Comparison of ENCODE assay signal across 1 cellular context in genomic region chr13:55990631-55991030, GRCh38.
TF ChIP-seq lines count a peak whose summit lies in the region.

No MANE protein-coding gene starts in this region.

TF ChIP-seq in HepG2, 621 proteins besides CTCF, POLR2A, EP300 and RAD21 (continued from another document):
- TF ChIP-seq, protein P1, sequence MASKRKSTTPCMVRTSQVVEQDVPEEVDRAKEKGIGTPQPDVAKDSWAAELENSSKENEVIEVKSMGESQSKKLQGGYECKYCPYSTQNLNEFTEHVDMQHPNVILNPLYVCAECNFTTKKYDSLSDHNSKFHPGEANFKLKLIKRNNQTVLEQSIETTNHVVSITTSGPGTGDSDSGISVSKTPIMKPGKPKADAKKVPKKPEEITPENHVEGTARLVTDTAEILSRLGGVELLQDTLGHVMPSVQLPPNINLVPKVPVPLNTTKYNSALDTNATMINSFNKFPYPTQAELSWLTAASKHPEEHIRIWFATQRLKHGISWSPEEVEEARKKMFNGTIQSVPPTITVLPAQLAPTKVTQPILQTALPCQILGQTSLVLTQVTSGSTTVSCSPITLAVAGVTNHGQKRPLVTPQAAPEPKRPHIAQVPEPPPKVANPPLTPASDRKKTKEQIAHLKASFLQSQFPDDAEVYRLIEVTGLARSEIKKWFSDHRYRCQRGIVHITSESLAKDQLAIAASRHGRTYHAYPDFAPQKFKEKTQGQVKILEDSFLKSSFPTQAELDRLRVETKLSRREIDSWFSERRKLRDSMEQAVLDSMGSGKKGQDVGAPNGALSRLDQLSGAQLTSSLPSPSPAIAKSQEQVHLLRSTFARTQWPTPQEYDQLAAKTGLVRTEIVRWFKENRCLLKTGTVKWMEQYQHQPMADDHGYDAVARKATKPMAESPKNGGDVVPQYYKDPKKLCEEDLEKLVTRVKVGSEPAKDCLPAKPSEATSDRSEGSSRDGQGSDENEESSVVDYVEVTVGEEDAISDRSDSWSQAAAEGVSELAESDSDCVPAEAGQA (IDR thresholded peaks at IDR 0.05; ENCODE audit: low read depth) = no peak
- TF ChIP-seq, protein P1 (CRISPR knock-in tag; IDR thresholded peaks at IDR 0.05; ENCODE audit: borderline replicate concordance) = no peak
- TF ChIP-seq ZNF256 (CRISPR knock-in tag; conservative IDR thresholded peaks at IDR 0.05) (no peak), MAFK (conservative IDR thresholded peaks at IDR 0.05 in 1 of 2, IDR thresholded peaks at IDR 0.05 in 1 of 2; ENCODE audit: low read length in 2 of 2) (peak; percentile 63 to 88), KMT2A (CRISPR knock-in tag; IDR thresholded peaks at IDR 0.05) (no peak), RFXANK (CRISPR knock-in tag; IDR thresholded peaks at IDR 0.05) (no peak), ZNF329 (CRISPR knock-in tag; IDR thresholded peaks at IDR 0.05; ENCODE audit: low read depth) (no peak), MAFF (IDR thresholded peaks at IDR 0.05; ENCODE audit: low read depth, low read length) (peak; percentile 81), XRCC5 (optimal IDR thresholded peaks at IDR 0.05; ENCODE audit: low read length) (no peak), NFE2 (CRISPR knock-in tag; IDR thresholded peaks at IDR 0.05) (no peak), SMAD3 (CRISPR knock-in tag; IDR thresholded peaks at IDR 0.05) (no peak), HHEX (CRISPR knock-in tag; IDR thresholded peaks at IDR 0.05) (no peak)
- TF ChIP-seq, protein P2, sequence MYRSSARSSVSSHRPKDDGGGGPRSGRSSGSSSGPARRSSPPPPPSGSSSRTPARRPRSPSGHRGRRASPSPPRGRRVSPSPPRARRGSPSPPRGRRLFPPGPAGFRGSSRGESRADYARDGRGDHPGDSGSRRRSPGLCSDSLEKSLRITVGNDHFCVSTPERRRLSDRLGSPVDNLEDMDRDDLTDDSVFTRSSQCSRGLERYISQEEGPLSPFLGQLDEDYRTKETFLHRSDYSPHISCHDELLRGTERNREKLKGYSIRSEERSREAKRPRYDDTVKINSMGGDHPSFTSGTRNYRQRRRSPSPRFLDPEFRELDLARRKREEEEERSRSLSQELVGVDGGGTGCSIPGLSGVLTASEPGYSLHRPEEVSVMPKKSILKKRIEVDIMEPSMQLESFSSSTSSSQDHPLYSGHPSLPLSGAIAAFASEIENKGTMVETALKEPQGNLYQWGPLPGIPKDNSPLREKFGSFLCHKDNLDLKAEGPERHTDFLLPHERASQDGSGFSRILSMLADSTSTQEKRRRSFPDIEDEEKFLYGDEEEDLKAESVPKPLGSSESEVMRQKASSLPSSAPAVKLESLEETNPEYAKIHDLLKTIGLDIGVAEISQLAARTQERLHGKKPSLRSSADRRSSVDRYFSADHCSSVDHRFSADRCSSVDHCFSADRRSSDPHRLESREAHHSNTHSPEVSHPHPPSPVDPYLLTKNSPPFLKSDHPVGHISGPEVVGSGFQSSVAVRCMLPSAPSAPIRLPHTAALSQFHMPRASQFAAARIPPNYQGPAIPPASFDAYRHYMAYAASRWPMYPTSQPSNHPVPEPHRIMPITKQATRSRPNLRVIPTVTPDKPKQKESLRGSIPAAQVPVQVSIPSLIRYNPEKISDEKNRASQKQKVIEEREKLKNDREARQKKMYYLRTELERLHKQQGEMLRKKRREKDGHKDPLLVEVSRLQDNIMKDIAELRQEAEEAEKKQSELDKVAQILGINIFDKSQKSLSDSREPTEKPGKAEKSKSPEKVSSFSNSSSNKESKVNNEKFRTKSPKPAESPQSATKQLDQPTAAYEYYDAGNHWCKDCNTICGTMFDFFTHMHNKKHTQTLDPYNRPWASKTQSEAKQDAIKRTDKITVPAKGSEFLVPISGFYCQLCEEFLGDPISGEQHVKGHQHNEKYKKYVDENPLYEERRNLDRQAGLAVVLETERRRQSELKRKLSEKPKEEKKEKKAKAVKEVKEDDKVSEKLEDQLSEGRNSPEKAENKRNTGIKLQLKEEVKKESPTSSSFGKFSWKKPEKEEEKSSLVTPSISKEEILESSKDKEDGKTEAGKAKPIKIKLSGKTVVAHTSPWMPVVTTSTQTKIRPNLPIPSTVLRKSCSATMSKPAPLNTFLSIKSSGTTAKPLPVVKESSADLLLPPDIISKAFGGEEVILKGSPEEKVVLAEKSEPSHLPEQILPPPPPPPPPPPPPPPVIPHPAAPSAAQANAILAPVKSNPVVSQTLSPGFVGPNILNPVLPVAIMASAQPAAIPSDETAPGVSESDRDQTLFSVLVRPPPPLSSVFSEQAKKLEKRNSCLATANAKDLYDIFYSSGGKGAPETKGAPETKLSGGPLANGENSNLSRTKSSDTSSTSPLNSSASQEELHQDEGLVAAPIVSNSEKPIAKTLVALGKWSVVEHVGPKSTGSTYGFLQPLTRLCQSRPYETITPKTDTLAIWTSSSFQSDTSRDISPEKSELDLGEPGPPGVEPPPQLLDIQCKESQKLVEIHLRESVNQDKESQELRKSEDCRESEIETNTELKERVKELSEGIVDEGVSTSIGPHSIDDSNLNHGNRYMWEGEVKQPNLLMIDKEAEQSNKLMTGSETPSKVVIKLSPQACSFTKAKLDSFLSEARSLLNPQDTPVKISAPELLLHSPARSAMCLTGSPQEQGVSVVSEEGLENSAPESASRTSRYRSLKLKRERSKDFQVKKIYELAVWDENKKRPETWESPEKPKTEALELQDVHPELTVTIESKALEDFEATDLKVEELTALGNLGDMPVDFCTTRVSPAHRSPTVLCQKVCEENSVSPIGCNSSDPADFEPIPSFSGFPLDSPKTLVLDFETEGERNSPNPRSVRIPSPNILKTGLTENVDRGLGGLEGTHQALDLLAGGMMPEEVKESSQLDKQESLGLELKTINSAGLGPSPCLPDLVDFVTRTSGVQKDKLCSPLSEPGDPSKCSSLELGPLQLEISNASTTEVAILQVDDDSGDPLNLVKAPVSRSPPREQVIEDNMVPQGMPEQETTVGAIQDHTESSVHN (CRISPR knock-in tag; IDR thresholded peaks at IDR 0.05) = no peak
- TF ChIP-seq, protein P3, sequence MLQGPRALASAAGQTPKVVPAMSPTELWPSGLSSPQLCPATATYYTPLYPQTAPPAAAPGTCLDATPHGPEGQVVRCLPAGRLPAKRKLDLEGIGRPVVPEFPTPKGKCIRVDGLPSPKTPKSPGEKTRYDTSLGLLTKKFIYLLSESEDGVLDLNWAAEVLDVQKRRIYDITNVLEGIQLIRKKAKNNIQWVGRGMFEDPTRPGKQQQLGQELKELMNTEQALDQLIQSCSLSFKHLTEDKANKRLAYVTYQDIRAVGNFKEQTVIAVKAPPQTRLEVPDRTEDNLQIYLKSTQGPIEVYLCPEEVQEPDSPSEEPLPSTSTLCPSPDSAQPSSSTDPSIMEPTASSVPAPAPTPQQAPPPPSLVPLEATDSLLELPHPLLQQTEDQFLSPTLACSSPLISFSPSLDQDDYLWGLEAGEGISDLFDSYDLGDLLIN (CRISPR knock-in tag; IDR thresholded peaks at IDR 0.05; ENCODE audit: borderline replicate concordance) = no peak
